ENCODE assay signal across 1 cellular context in the genomic region with DNA sequence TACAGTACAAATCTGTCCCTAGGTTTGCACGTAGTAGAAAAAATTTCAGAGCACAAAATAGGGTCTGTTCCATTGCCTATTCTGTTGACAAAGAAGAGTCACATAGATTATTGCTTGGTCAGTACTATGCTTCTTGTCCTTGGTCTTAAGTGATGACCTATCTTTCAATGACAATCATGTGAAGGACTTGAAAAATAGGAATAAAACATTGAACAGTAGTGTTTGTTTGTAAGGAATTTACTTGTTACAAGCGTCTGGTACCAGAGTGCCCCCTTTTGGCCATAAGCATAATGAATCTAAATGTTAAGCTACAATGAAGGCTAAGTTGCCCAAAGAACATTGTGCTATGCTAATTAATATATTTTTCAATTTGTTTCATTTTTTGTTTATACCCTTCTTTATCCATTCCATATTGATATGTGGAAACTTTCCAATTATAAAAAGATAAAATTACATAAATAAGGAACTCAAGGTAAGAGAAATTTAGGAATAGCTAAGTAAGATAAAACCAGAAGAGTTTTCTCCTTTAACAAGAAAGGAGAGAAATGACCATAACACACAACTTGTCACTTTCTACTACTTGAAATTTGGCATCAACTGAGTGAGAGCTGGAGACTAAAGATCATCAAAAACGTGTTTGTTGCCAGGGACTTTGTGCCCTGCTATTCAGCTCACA.
TF ChIP-seq lines count a peak whose summit lies in the region.

No MANE protein-coding gene starts in this region.

TF ChIP-seq in WTC11, 78 proteins besides CTCF, POLR2A, EP300 and RAD21 (continued from another document):
- TF ChIP-seq CREB1 (CRISPR knock-in tag; IDR thresholded peaks at IDR 0.05), result no peak
- TF ChIP-seq, protein P1, sequence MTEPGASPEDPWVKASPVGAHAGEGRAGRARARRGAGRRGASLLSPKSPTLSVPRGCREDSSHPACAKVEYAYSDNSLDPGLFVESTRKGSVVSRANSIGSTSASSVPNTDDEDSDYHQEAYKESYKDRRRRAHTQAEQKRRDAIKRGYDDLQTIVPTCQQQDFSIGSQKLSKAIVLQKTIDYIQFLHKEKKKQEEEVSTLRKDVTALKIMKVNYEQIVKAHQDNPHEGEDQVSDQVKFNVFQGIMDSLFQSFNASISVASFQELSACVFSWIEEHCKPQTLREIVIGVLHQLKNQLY (CRISPR knock-in tag; IDR thresholded peaks at IDR 0.05), result no peak
